ENCODE assay signal across 19 cellular contexts in genomic region chr16:19589106-19589505, GRCh38. TPM values are rescaled to one million over a fixed set of nuclear protein-coding genes. Genes with fewer than 3 reads are reported as not detected.
A peak's percentile ranks its signal among the peaks of the same experiment; 100 is the strongest.
DNase-seq lines count a peak whose midpoint lies in the region; ATAC-seq and TF ChIP-seq lines count a peak whose summit lies in the region.
"Had no signal": no experiment of that assay in that cellular context is flagged by ENCODE, and none has a peak within 500 bp of the region (broad histone marks: within the 10 kb centered on the region; RNA-seq: fewer than 3 reads in every experiment).

No MANE protein-coding gene starts in this region.

- no peak overlapping the region for H2AK5ac ChIP-seq in mesenchymal stem cell (ENCODE audit: low read length, severe bottlenecking)

- no peak overlapping the region for H3K14ac ChIP-seq in mesenchymal stem cell (ENCODE audit: low read length in 2 of 2)

- H3K27me3 ChIP-seq in mesenchymal stem cell (ENCODE audit: control insufficient read depth in 1 of 2, insufficient read depth in 1 of 2, low read length in 2 of 2): no peaks in the 10 kb centered on the region
- H3K27me3 ChIP-seq in stomach smooth muscle (ENCODE audit: control insufficient read depth in 1 of 2, insufficient read depth in 2 of 2, low read length in 2 of 2): no peaks in the 10 kb centered on the region

- H3K4ac ChIP-seq in mesenchymal stem cell (ENCODE audit: low read depth in 1 of 2, low read length in 2 of 2): peak overlapping the region in 1 of 2 experiments; percentile 57

- H3K4me3 ChIP-seq in mesenchymal stem cell (ENCODE audit: insufficient read depth in 1 of 2, low read depth in 1 of 2, low read length in 2 of 2): no peak overlapping the region
- no peak overlapping the region for H3K4me3 ChIP-seq in stomach smooth muscle (ENCODE audit: low read length in 2 of 2)
- H3K4me3 ChIP-seq: prostate gland, skin epidermis had no signal

- no peaks in the 10 kb centered on the region for H3K9me3 Mint-ChIP-seq in HFFc6
- H3K9me3 Mint-ChIP-seq in brain: no peaks in the 10 kb centered on the region
- no peaks in the 10 kb centered on the region for H3K9me3 Mint-ChIP-seq in T-cell

- H2BK5ac ChIP-seq in mesenchymal stem cell (ENCODE audit: low read depth, low read length, poor library complexity, severe bottlenecking): no peak overlapping the region

- H3K9me3 ChIP-seq in mesenchymal stem cell (ENCODE audit: control insufficient read depth, low read length) (no peaks in the 10 kb centered on the region), stomach smooth muscle (ENCODE audit: control insufficient read depth in 2 of 2, low read length in 2 of 2) (no peaks in the 10 kb centered on the region)
- H3K9me3 ChIP-seq: prostate gland had no signal

- no peak overlapping the region for H2BK15ac ChIP-seq in mesenchymal stem cell (ENCODE audit: low read depth, poor library complexity, severe bottlenecking)

- 90% methylated on average over 4 of the region's 5 CpGs for WGBS in mesenchymal stem cell

- DNase-seq in HFFc6 (no peak), mesenchymal stem cell (peak; percentile 4), 8988T (no peak), T-cell (no peak), mesenteric fat pad (ENCODE audit: low spot score) (no peak)
- DNase-seq: activated effector memory CD4-positive, alpha-beta T cell treated with Interleukin-2 at 50 U/mL for 16 hours; effector CD4-positive, alpha-beta T cell; GOT3; left colon; mesendoderm; NCI-H1436; NCI-H524 treated with DMSO at 0.1 percent for 48 hours; stimulated activated CD4-positive, alpha-beta T cell treated with anti-CD3 and anti-CD28 coated beads, Interleukin-4, amount 100 ng/mL, for 1 hour had no signal

- POLR2A ChIA-PET in T-cell (lab: Charles Lee): no interaction called here

- no peak overlapping the region for H4K91ac ChIP-seq in mesenchymal stem cell (ENCODE audit: low read length)

- CTCF ChIA-PET in T-cell (lab: Charles Lee): interaction anchor here in 1 of 2 donors (1.6 kb wide), 1 partner anchor 298 kb away, joined by 5 read pairs; no protein-coding TSS in a partner anchor

- H4K8ac ChIP-seq in mesenchymal stem cell (ENCODE audit: low read length): no peak overlapping the region

- peak overlapping the region; percentile 75 for H3K9ac ChIP-seq in mesenchymal stem cell (ENCODE audit: low read length)
- no peak overlapping the region for H3K9ac ChIP-seq in stomach smooth muscle (ENCODE audit: low read length in 2 of 2)

- H3K36me3 Mint-ChIP-seq in HFFc6 (ENCODE audit: low read depth) (peaks cover 22% of the 10 kb centered on the region), brain (peaks cover 60% of the 10 kb centered on the region), T-cell (peaks cover 30% of the 10 kb centered on the region)

- H3K23ac ChIP-seq in mesenchymal stem cell (ENCODE audit: low read length in 2 of 2): no peak overlapping the region

- ATAC-seq in GM18873 (IDR thresholded peaks at IDR 0.05; ENCODE audit: low FRiP score, unreplicated experiment) (no peak), T-cell (replicated peaks in 1 of 4) (no peak)
- ATAC-seq: left colon had no signal

- no peak overlapping the region for H3K4me3 Mint-ChIP-seq in HFFc6
- no peak overlapping the region for H3K4me3 Mint-ChIP-seq in brain
- H3K4me3 Mint-ChIP-seq in T-cell: no peak overlapping the region

- no peak overlapping the region for H2BK120ac ChIP-seq in mesenchymal stem cell (ENCODE audit: low read depth, low read length)

- no peaks in the 10 kb centered on the region for H3K4me1 ChIP-seq in mesenchymal stem cell (ENCODE audit: control insufficient read depth, insufficient read depth, low read depth, low read length)
- H3K4me1 ChIP-seq in stomach smooth muscle (ENCODE audit: control insufficient read depth, insufficient read depth, low read length): peaks cover 6% of the 10 kb centered on the region
- H3K4me1 ChIP-seq: prostate gland had no signal

- H3K36me3 ChIP-seq in mesenchymal stem cell (ENCODE audit: control insufficient read depth in 1 of 2, insufficient read depth in 2 of 2, low read depth in 1 of 2, low read length in 2 of 2) (peaks cover 26 to 46% of the 10 kb centered on the region in 2 experiments), stomach smooth muscle (ENCODE audit: control insufficient read depth in 2 of 2, insufficient read depth in 2 of 2, low read length in 2 of 2) (peaks cover 11 to 18% of the 10 kb centered on the region in 2 donors)
- H3K36me3 ChIP-seq: prostate gland had no signal

- H3K27me3 Mint-ChIP-seq in HFFc6 (ENCODE audit: insufficient read depth) (no peaks in the 10 kb centered on the region), brain (no peaks in the 10 kb centered on the region), T-cell (no peaks in the 10 kb centered on the region)

- peaks cover 9% of the 10 kb centered on the region for H3K79me1 ChIP-seq in mesenchymal stem cell (replicated peaks; ENCODE audit: low read length, poor library complexity, severe bottlenecking)

- H2BK12ac ChIP-seq in mesenchymal stem cell (ENCODE audit: low read length in 2 of 2): no peak overlapping the region

- no peak overlapping the region for H2AFZ ChIP-seq in mesenchymal stem cell (ENCODE audit: low read depth, low read length)

- peak overlapping the region in 1 of 2 experiments; percentile 43 for H3K18ac ChIP-seq in mesenchymal stem cell (ENCODE audit: low read depth in 1 of 2, low read length in 2 of 2)

- TF ChIP-seq CTCF in HFFc6 (IDR thresholded peaks at IDR 0.05) (no peak), brain (conservative IDR thresholded peaks at IDR 0.05) (no peak)

- H3K27ac ChIP-seq in mesenchymal stem cell (ENCODE audit: low read length, poor library complexity, severe bottlenecking) (no peak overlapping the region), stomach smooth muscle (ENCODE audit: low read length) (peak overlapping the region; percentile 46)
- H3K27ac ChIP-seq: HL-60, prostate gland had no signal

- H3K4me1 Mint-ChIP-seq in HFFc6 (ENCODE audit: low read depth) (peaks cover 23% of the 10 kb centered on the region), brain (no peaks in the 10 kb centered on the region), T-cell (peaks cover 0 to 2% (median 0%) of the 10 kb centered on the region in 3 donors)

- peak overlapping the region; percentile 88 for H3K27ac Mint-ChIP-seq in HFFc6
- peak overlapping the region in 4 of 5 experiments; percentile 30 to 80 (median 57) for H3K27ac Mint-ChIP-seq in brain
- no peak overlapping the region for H3K27ac Mint-ChIP-seq in T-cell

- no peak overlapping the region for H3K4me2 ChIP-seq in mesenchymal stem cell (ENCODE audit: low read length, poor library complexity, severe bottlenecking)

RNA-seq across cellular contexts. Expression of gene VPS35L, which starts 33.6 kb away (rescaled TPM):
- 10 to 100 TPM; 65.6 to 81.9 (median 76.8) TPM for total RNA-seq in HFFc6 (2021; fragmentation: NEBNext Ultra II Directional; extraction: Animal tissue kit (Norgen Biotek cat#: 25700))
- polyA plus RNA-seq in brain (ENCODE audit: insufficient read depth, low read depth, low replicate concordance): 82.3 TPM
- 60.5 TPM for polyA plus RNA-seq in mesenchymal stem cell (2013, experiment 1 of 2)
- polyA plus RNA-seq in mesenchymal stem cell (2013, experiment 2 of 2): 56.6 TPM
- total RNA-seq in T-cell (10 to 100 TPM; 40.2 to 46.9 (median 42.9) TPM), mesenteric fat pad (61.2 TPM)

Comparison
In these comparisons a context has a peak if more than half of its experiments do, and no peak if none do; other contexts are left out.
1. H3K27ac Mint-ChIP-seq: peak in HFFc6 (single experiment) and brain (4 of 5); none in T-cell (0 of 2).